ENCODE assay signal across 24 cellular contexts in genomic region chr13:27347373-27347772, GRCh38.
"Had no signal": no experiment of that assay in that cellular context is flagged by ENCODE, and none has a peak within 500 bp of the region (broad histone marks: within the 10 kb centered on the region; RNA-seq: fewer than 3 reads in every experiment).

No MANE protein-coding gene starts in this region.

- H3K9me3 ChIP-seq: left lung, ovary, prostate gland, thyroid gland, upper lobe of right lung had no signal

- H3K4me1 Mint-ChIP-seq: activated naive CD8-positive, alpha-beta T cell treated with anti-CD3 and anti-CD28 coated beads, Interleukin-2, amount 50 U/mL, for 24 hours had no signal

- H3K36me3 ChIP-seq: left lung, ovary, prostate gland, spleen, thyroid gland, upper lobe of right lung, WERI-Rb-1 had no signal

- H3K36me3 Mint-ChIP-seq: brain; naive thymus-derived CD8-positive, alpha-beta T cell had no signal

- DNase-seq: activated CD4-positive, alpha-beta T cell treated with anti-CD3 and anti-CD28 coated beads for 1 hour; activated CD4-positive, alpha-beta T cell treated with anti-CD3 and anti-CD28 coated beads, Interleukin-2, amount 50 U/mL, for 1 hour; activated CD8-positive, alpha-beta T cell treated with anti-CD3 and anti-CD28 coated beads, Interleukin-2, amount 10 ng/mL, durations not matched to agents 7 days and 5 days; activated gamma-delta T cell; activated naive CD4-positive, alpha-beta T cell treated with anti-CD3 and anti-CD28 coated beads, Interleukin-2, amount 50 U/mL, for 16 hours; activated naive CD8-positive, alpha-beta T cell treated with anti-CD3 and anti-CD28 coated beads, Interleukin-2, amount 50 U/mL, for 24 hours; caudate nucleus; effector memory CD8-positive, alpha-beta T cell; hippocampal formation; kidney glomerular epithelial cell; left lung; naive thymus-derived CD8-positive, alpha-beta T cell; ovary; spleen; stimulated activated CD4-positive, alpha-beta T cell treated with anti-CD3 and anti-CD28 coated beads, Interleukin-4, amount 100 ng/mL, for 24 hours; thyroid gland; upper lobe of right lung; WERI-Rb-1 had no signal

- H3K9me3 Mint-ChIP-seq: activated naive CD8-positive, alpha-beta T cell treated with anti-CD3 and anti-CD28 coated beads, Interleukin-2, amount 50 U/mL, for 24 hours; activated T-helper 1 cell treated with anti-CD3 and anti-CD28 coated beads, Interleukin-12 subunit alpha, Interleukin-12 subunit beta, Interleukin-2, Interleukin-4 antibody, amounts not matched to agents 30 ng/mL and 10 ng/mL and 1 ng/mL, durations not matched to agents 14 hours and 24 hours and 36 hours; effector memory CD8-positive, alpha-beta T cell had no signal

- H3K27ac ChIP-seq: left lung, ovary, prostate gland, spleen, thyroid gland, upper lobe of right lung, WERI-Rb-1 had no signal

- H3K4me1 ChIP-seq: left lung, prostate gland, spleen, thyroid gland, upper lobe of right lung had no signal

- H3K27me3 ChIP-seq: ovary, thyroid gland had no signal

- H3K27ac Mint-ChIP-seq: activated CD8-positive, alpha-beta T cell treated with anti-CD3 and anti-CD28 coated beads, Interleukin-2, amount 10 ng/mL, durations not matched to agents 7 days and 5 days; activated naive CD8-positive, alpha-beta T cell treated with anti-CD3 and anti-CD28 coated beads, Interleukin-2, amount 50 U/mL, for 24 hours; activated T-helper 1 cell treated with anti-CD3 and anti-CD28 coated beads, Interleukin-12 subunit alpha, Interleukin-12 subunit beta, Interleukin-2, Interleukin-4 antibody, amounts not matched to agents 30 ng/mL and 10 ng/mL and 1 ng/mL, durations not matched to agents 14 hours and 24 hours and 36 hours; brain; stimulated activated naive CD8-positive, alpha-beta T cell treated with anti-CD3 and anti-CD28 coated beads, Interleukin-15, Interleukin-2, amounts not matched to agents 100 ng/mL and 50 ng/mL, for 24 hours; T-helper 2 cell treated with Interferon-gamma antibody and Interleukin-4, amounts not matched to agents 5 μg/mL and 100 μg/mL, for 36 hours had no signal

- H3K4me3 ChIP-seq: left lung, lung, ovary, prostate gland, spleen, thyroid gland, upper lobe of right lung had no signal

- H3K4me3 Mint-ChIP-seq: activated CD8-positive, alpha-beta T cell treated with anti-CD3 and anti-CD28 coated beads, Interleukin-2, amount 10 ng/mL, durations not matched to agents 7 days and 5 days; activated naive CD8-positive, alpha-beta T cell treated with anti-CD3 and anti-CD28 coated beads, Interleukin-2, amount 50 U/mL, for 24 hours; activated T-helper 1 cell treated with anti-CD3 and anti-CD28 coated beads, Interleukin-12 subunit alpha, Interleukin-12 subunit beta, Interleukin-2, Interleukin-4 antibody, amounts not matched to agents 30 ng/mL and 10 ng/mL and 1 ng/mL, durations not matched to agents 14 hours and 24 hours and 36 hours; brain; effector memory CD8-positive, alpha-beta T cell; naive thymus-derived CD8-positive, alpha-beta T cell; stimulated activated naive CD8-positive, alpha-beta T cell treated with anti-CD3 and anti-CD28 coated beads, Interleukin-15, Interleukin-2, amounts not matched to agents 100 ng/mL and 50 ng/mL, for 24 hours; T-helper 2 cell treated with Interferon-gamma antibody and Interleukin-4, amounts not matched to agents 5 μg/mL and 100 μg/mL, for 36 hours had no signal

- ATAC-seq: activated CD8-positive, alpha-beta T cell treated with anti-CD3 and anti-CD28 coated beads, Interleukin-2, amount 10 ng/mL, durations not matched to agents 7 days and 5 days; activated naive CD8-positive, alpha-beta T cell treated with anti-CD3 and anti-CD28 coated beads, Interleukin-2, amount 50 U/mL, for 24 hours; effector memory CD8-positive, alpha-beta T cell; left lung; naive thymus-derived CD8-positive, alpha-beta T cell; upper lobe of right lung had no signal
